13 cellular contexts compared by ENCODE assay signal in the genomic region with DNA sequence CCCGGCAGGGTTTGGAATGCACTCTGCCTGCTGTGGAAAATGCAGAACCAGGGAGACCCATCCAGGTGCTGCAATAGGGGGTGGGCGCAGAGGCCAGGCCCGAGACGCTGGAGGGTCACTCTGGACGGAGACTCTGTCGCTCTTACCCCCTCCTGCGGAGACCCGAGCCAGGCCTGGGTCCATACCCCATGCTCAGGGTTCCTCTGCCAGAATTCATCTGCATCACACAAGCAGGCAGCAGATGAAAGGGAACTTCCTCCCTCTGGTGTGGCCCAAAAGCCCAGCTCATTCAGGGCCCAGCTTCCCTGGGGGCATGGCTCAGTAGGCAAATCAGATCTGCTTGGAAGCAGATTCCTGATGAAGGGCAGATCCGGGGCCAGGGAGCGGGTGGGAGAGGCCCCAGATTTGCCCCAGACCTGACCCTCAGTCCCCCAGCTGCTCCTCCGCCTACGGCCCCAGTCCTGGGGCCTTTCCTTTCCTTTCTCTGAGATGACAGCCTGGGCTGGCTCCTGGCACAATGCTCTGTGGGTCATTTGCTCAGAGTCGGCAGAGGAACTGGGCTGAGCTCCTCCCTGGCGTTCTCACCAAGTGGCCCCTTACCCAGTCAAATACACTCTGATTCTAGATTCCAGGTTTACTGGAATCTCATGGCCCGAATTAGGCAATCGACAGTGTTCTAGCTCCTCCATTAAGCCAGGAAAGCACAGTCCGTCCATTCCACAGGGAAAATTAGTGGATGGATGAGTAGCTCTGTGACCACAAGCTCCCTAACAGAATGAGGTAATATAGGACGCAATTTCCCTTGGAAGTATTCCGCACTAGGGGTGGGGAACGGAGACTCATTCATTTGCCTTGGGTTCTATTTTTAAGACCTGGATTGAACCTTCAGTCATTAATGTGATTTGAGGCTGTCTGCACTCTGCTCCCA. TPM values are rescaled to one million over a fixed set of nuclear protein-coding genes. Genes with fewer than 3 reads are reported as not detected.
A peak's percentile ranks its signal among the peaks of the same experiment; 100 is the strongest.
DNase-seq lines count a peak whose midpoint lies in the region; ATAC-seq and TF ChIP-seq lines count a peak whose summit lies in the region.
"Had no signal": no experiment of that assay in that cellular context is flagged by ENCODE, and none has a peak within 500 bp of the region (broad histone marks: within the 10 kb centered on the region; RNA-seq: fewer than 3 reads in every experiment).

No MANE protein-coding gene starts in this region.

- no peak for TF ChIP-seq CTCF in fibroblast of the aortic adventitia (IDR thresholded peaks at IDR 0.05; ENCODE audit: insufficient read depth, low read length)
- no peak for TF ChIP-seq CTCF in osteoblast (IDR thresholded peaks at IDR 0.05; ENCODE audit: extremely low read depth, low read depth, low read length)
- TF ChIP-seq CTCF in natural killer cell (IDR thresholded peaks at IDR 0.05): no peak

- H3K79me2 ChIP-seq in osteoblast (ENCODE audit: insufficient read depth, low read length) (no peaks in the 10 kb centered on the region), Karpas-422 (ENCODE audit: low read length) (no peaks in the 10 kb centered on the region)

- H4K20me1 ChIP-seq in BLaER1 treated with 17β-estradiol and CSF1 and Interleukin-3, amounts not matched to agents 10 nM and 100 nM: peaks cover 0 to 71% (median 25%) of the 10 kb centered on the region in 11 experiments; a peak in 12 of 22 replicates
- H4K20me1 ChIP-seq in osteoblast (ENCODE audit: insufficient read depth, low read length): no peaks in the 10 kb centered on the region
- H4K20me1 ChIP-seq in Karpas-422 (ENCODE audit: insufficient read depth, low read depth, low read length): no peaks in the 10 kb centered on the region

- H3K27me3 ChIP-seq in BLaER1 treated with 17β-estradiol and CSF1 and Interleukin-3, amounts not matched to agents 10 nM and 100 nM: no peaks in the 10 kb centered on the region
- no peaks in the 10 kb centered on the region for H3K27me3 ChIP-seq in osteoblast (ENCODE audit: insufficient read depth, low read length)
- H3K27me3 ChIP-seq in Karpas-422 (ENCODE audit: low read length): no peaks in the 10 kb centered on the region

- H3K27me3 Mint-ChIP-seq in natural killer cell (ENCODE audit: low read depth in 2 of 2): no peaks in the 10 kb centered on the region
- H3K27me3 Mint-ChIP-seq in activated T-helper 17 cell treated with anti-CD3 and anti-CD28 coated beads, Interleukin-2, amount 50 U/mL, for 72 hours: no peaks in the 10 kb centered on the region
- H3K27me3 Mint-ChIP-seq: activated CD4-positive, alpha-beta memory T cell treated with anti-CD3 and anti-CD28 coated beads for 36 hours; naive thymus-derived CD8-positive, alpha-beta T cell had no signal

- peak overlapping the region in 9 of 11 experiments; percentile 10 to 59 (median 43); a peak in 12 of 22 replicates for H3K27ac ChIP-seq in BLaER1 treated with 17β-estradiol and CSF1 and Interleukin-3, amounts not matched to agents 10 nM and 100 nM
- H3K27ac ChIP-seq in osteoblast (ENCODE audit: low read depth, low read length): peak overlapping the region; percentile 93
- no peak overlapping the region for H3K27ac ChIP-seq in Karpas-422 (ENCODE audit: low read length)

- peak; percentile 45 for DNase-seq in NCI-H82 (lab: John Stamatoyannopoulos, UW)
- peak; percentile 17 for DNase-seq in fibroblast of the aortic adventitia (ENCODE audit: low read depth)
- DNase-seq in osteoblast (ENCODE audit: insufficient read length, low spot score, missing footprints): peak; percentile 97
- no peak for DNase-seq in Karpas-422
- no peak for DNase-seq in UCSD-AML1 (lab: John Stamatoyannopoulos, UW; ENCODE audit: unreplicated experiment)
- DNase-seq in natural killer cell: no peak
- DNase-seq: effector CD8-positive, alpha-beta T cell; NCI-H774 had no signal

- peaks cover 70 to 100% (median 100%) of the 10 kb centered on the region in 10 experiments for H3K4me1 ChIP-seq in BLaER1 treated with 17β-estradiol and CSF1 and Interleukin-3, amounts not matched to agents 10 nM and 100 nM
- H3K4me1 ChIP-seq in osteoblast (ENCODE audit: insufficient read depth, low read length) (peaks cover 44% of the 10 kb centered on the region), Karpas-422 (ENCODE audit: low read length) (peaks cover 6% of the 10 kb centered on the region)

- no peak overlapping the region for H3K4me3 Mint-ChIP-seq in natural killer cell
- no peak overlapping the region for H3K4me3 Mint-ChIP-seq in activated T-helper 17 cell treated with anti-CD3 and anti-CD28 coated beads, Interleukin-2, amount 50 U/mL, for 72 hours
- H3K4me3 Mint-ChIP-seq: activated CD4-positive, alpha-beta memory T cell treated with anti-CD3 and anti-CD28 coated beads for 36 hours; naive thymus-derived CD8-positive, alpha-beta T cell had no signal

- H2AFZ ChIP-seq in osteoblast (ENCODE audit: low read length) (peak overlapping the region; percentile 89), Karpas-422 (ENCODE audit: low read length) (no peak overlapping the region)

- peak overlapping the region in 10 of 11 experiments; percentile 3 to 57 (median 40); a peak in 16 of 22 replicates for H3K9ac ChIP-seq in BLaER1 treated with 17β-estradiol and CSF1 and Interleukin-3, amounts not matched to agents 10 nM and 100 nM
- no peak overlapping the region for H3K9ac ChIP-seq in Karpas-422 (ENCODE audit: low read length)

- no peak for ATAC-seq in natural killer cell
- ATAC-seq in activated T-helper 17 cell treated with anti-CD3 and anti-CD28 coated beads, Interleukin-2, amount 50 U/mL, for 72 hours (replicated peaks): no peak
- ATAC-seq: naive thymus-derived CD8-positive, alpha-beta T cell had no signal

- H3K36me3 Mint-ChIP-seq in natural killer cell: no peaks in the 10 kb centered on the region
- H3K36me3 Mint-ChIP-seq in activated T-helper 17 cell treated with anti-CD3 and anti-CD28 coated beads, Interleukin-2, amount 50 U/mL, for 72 hours (ENCODE audit: low read depth): no peaks in the 10 kb centered on the region
- H3K36me3 Mint-ChIP-seq: activated CD4-positive, alpha-beta memory T cell treated with anti-CD3 and anti-CD28 coated beads for 36 hours; activated naive CD4-positive, alpha-beta T cell treated with anti-CD3 and anti-CD28 coated beads, Interleukin-2, amount 50 U/mL, for 72 hours had no signal

- intact Hi-C loops in natural killer cell (cut with micrococcal nuclease): no loop called here

- no peak overlapping the region for H3K27ac Mint-ChIP-seq in natural killer cell
- H3K27ac Mint-ChIP-seq in activated T-helper 17 cell treated with anti-CD3 and anti-CD28 coated beads, Interleukin-2, amount 50 U/mL, for 72 hours: no peak overlapping the region
- H3K27ac Mint-ChIP-seq: activated CD4-positive, alpha-beta memory T cell treated with anti-CD3 and anti-CD28 coated beads for 36 hours had no signal

- H3K9me3 Mint-ChIP-seq in natural killer cell: no peaks in the 10 kb centered on the region
- no peaks in the 10 kb centered on the region for H3K9me3 Mint-ChIP-seq in activated T-helper 17 cell treated with anti-CD3 and anti-CD28 coated beads, Interleukin-2, amount 50 U/mL, for 72 hours
- H3K9me3 Mint-ChIP-seq: activated CD4-positive, alpha-beta memory T cell treated with anti-CD3 and anti-CD28 coated beads for 36 hours; activated naive CD4-positive, alpha-beta T cell treated with anti-CD3 and anti-CD28 coated beads, Interleukin-2, amount 50 U/mL, for 72 hours; naive thymus-derived CD8-positive, alpha-beta T cell had no signal

- no peaks in the 10 kb centered on the region for H3K9me3 ChIP-seq in BLaER1 treated with 17β-estradiol and CSF1 and Interleukin-3, amounts not matched to agents 10 nM and 100 nM (replicated peaks in 1 of 11)
- H3K9me3 ChIP-seq in osteoblast (ENCODE audit: low read depth, low read length) (no peaks in the 10 kb centered on the region), Karpas-422 (ENCODE audit: low read length) (no peaks in the 10 kb centered on the region)

- H3K36me3 ChIP-seq in BLaER1 treated with 17β-estradiol and CSF1 and Interleukin-3, amounts not matched to agents 10 nM and 100 nM: no peaks in the 10 kb centered on the region
- H3K36me3 ChIP-seq in osteoblast (ENCODE audit: insufficient read depth, low read length): no peaks in the 10 kb centered on the region
- H3K36me3 ChIP-seq in Karpas-422 (ENCODE audit: insufficient read depth, low read length): no peaks in the 10 kb centered on the region

- peaks cover 0 to 11% of the 10 kb centered on the region in 2 donors for H3K4me1 Mint-ChIP-seq in natural killer cell
- no peaks in the 10 kb centered on the region for H3K4me1 Mint-ChIP-seq in activated T-helper 17 cell treated with anti-CD3 and anti-CD28 coated beads, Interleukin-2, amount 50 U/mL, for 72 hours

- 0 out of 20 replicates have a peak overlapping the region, but pooled peaks of 1 of the 10 experiments have one; percentile 8 for H3K4me3 ChIP-seq in BLaER1 treated with 17β-estradiol and CSF1 and Interleukin-3, amounts not matched to agents 10 nM and 100 nM
- no peak overlapping the region for H3K4me3 ChIP-seq in fibroblast of the aortic adventitia (ENCODE audit: low read depth, low read length)
- peak overlapping the region; percentile 32 for H3K4me3 ChIP-seq in osteoblast (ENCODE audit: insufficient read depth, low read length)
- no peak overlapping the region for H3K4me3 ChIP-seq in Karpas-422 (ENCODE audit: low read length)

- peak overlapping the region; percentile 69 to 98 (median 92) for H3K4me2 ChIP-seq in BLaER1 treated with 17β-estradiol and CSF1 and Interleukin-3, amounts not matched to agents 10 nM and 100 nM
- H3K4me2 ChIP-seq in osteoblast (ENCODE audit: insufficient read depth, low read length) (peak overlapping the region; percentile 72), Karpas-422 (ENCODE audit: low read depth, low read length, poor library complexity, severe bottlenecking) (no peak overlapping the region)

- no peaks in the 10 kb centered on the region for H3K9me2 ChIP-seq in Karpas-422 (replicated peaks; ENCODE audit: insufficient read depth, low read length)

RNA-seq across cellular contexts. Expression of a gene that starts 19.1 kb away (rescaled TPM):
- total RNA-seq in fibroblast of the aortic adventitia (ENCODE audit: low replicate concordance) (0.36 TPM in 1 of 2 replicates, not detected in the other), osteoblast (13.8 and 14.7 TPM in 2 replicates), natural killer cell (1 to 10 TPM in 2 of 3 donors, under 1 TPM in 1; 0.60 to 2.4 (median 1.2) TPM)
- total RNA-seq in Karpas-422 (2014; rRNA removed; shearing (Covaris generic); ENCODE audit: low replicate concordance): not detected in 2 replicates
- total RNA-seq in activated T-helper 17 cell treated with anti-CD3 and anti-CD28 coated beads, Interleukin-2, amount 50 U/mL, for 72 hours: 1 to 10 TPM; 1.3 TPM

RNA-seq across cellular contexts. Expression of a gene that starts 38.5 kb away (rescaled TPM):
- 2.1 and 10.9 TPM in 2 replicates for total RNA-seq in fibroblast of the aortic adventitia (ENCODE audit: low replicate concordance)
- total RNA-seq in osteoblast: 15.6 and 17.0 TPM in 2 replicates
- total RNA-seq in Karpas-422 (2014; rRNA removed; shearing (Covaris generic); ENCODE audit: low replicate concordance): 8.8 and 17.6 TPM in 2 replicates
- total RNA-seq in natural killer cell: 10 to 100 TPM; 19.8 to 23.5 (median 22.3) TPM
- 10 to 100 TPM; 12.3 to 14.9 TPM for total RNA-seq in activated T-helper 17 cell treated with anti-CD3 and anti-CD28 coated beads, Interleukin-2, amount 50 U/mL, for 72 hours

Comparison
In these comparisons a context has a peak if more than half of its experiments do, and no peak if none do; other contexts are left out.
1. DNase-seq: peak in NCI-H82 (single experiment), fibroblast of the aortic adventitia (single experiment) and osteoblast (single experiment); none in Karpas-422 (single experiment), UCSD-AML1 (single experiment) and natural killer cell (single experiment).